9 cellular contexts compared by ENCODE assay signal in genomic region chr2:230601510-230601909, GRCh38.
DNase-seq lines count a peak whose midpoint lies in the region; ATAC-seq and TF ChIP-seq lines count a peak whose summit lies in the region.
"Had no signal": no experiment of that assay in that cellular context is flagged by ENCODE, and none has a peak within 500 bp of the region (broad histone marks: within the 10 kb centered on the region; RNA-seq: fewer than 3 reads in every experiment).

No MANE protein-coding gene starts in this region.

- H4K91ac ChIP-seq in neuronal stem cell (ENCODE audit: low read depth, low read length, poor library complexity): no peak overlapping the region

- CTCF ChIA-PET in GM10248 (lab: Yijun Ruan, JAX): interaction anchor here (0.8 to 2.3 kb wide), 6 partner anchors 9 to 180 kb away, joined by 3 to 11 read pairs (median 4); no protein-coding TSS in a partner anchor
- CTCF ChIA-PET in activated CD4-positive, alpha-beta memory T cell treated with anti-CD3 and anti-CD28 coated beads, Interleukin-2, amount 10 ng/mL, durations not matched to agents 7 days and 5 days (lab: Charles Lee): interaction anchor here (1.0 kb wide), 1 partner anchor 9 kb away, joined by 3 read pairs; no protein-coding TSS in a partner anchor

- H3K4me3 Mint-ChIP-seq in activated CD4-positive, alpha-beta memory T cell treated with anti-CD3 and anti-CD28 coated beads, Interleukin-2, amount 10 ng/mL, durations not matched to agents 7 days and 5 days: no peak overlapping the region

- no CpG with 5 or more reads among the region's 7 CpGs for WGBS in neuronal stem cell (ENCODE audit: extremely low coverage in 2 of 2, insufficient read length in 2 of 2, insufficient replicate concordance in 1 of 2), 2 donors

- peaks cover 20% of the 10 kb centered on the region for H3K9me3 Mint-ChIP-seq in activated CD4-positive, alpha-beta memory T cell treated with anti-CD3 and anti-CD28 coated beads, Interleukin-2, amount 10 ng/mL, durations not matched to agents 7 days and 5 days

- no peak overlapping the region for H3K27ac ChIP-seq in neuronal stem cell (replicated peaks; ENCODE audit: low read length)

- peaks cover 50% of the 10 kb centered on the region for H3K36me3 Mint-ChIP-seq in activated CD4-positive, alpha-beta memory T cell treated with anti-CD3 and anti-CD28 coated beads, Interleukin-2, amount 10 ng/mL, durations not matched to agents 7 days and 5 days (ENCODE audit: low read depth)

- no peak overlapping the region for H2BK12ac ChIP-seq in neuronal stem cell (ENCODE audit: low read length)

- no peak overlapping the region for H3K18ac ChIP-seq in neuronal stem cell (ENCODE audit: low read length)

- H3K14ac ChIP-seq in neuronal stem cell (ENCODE audit: low read length): no peak overlapping the region

- H3K9ac ChIP-seq in neuronal stem cell (ENCODE audit: low read depth, low read length, poor library complexity): no peak overlapping the region

- no peak overlapping the region for H4K8ac ChIP-seq in neuronal stem cell (ENCODE audit: low read depth, low read length)

- no peaks in the 10 kb centered on the region for H3K9me3 ChIP-seq in neuronal stem cell (replicated peaks in 1 of 2; ENCODE audit: control insufficient read depth in 2 of 2, insufficient read depth in 1 of 2, low read depth in 1 of 2, low read length in 2 of 2)

- no peak overlapping the region for H3K4me2 ChIP-seq in neuronal stem cell (ENCODE audit: insufficient read depth, low read length, poor library complexity, severe bottlenecking)

- H3K4me1 Mint-ChIP-seq in activated CD4-positive, alpha-beta memory T cell treated with anti-CD3 and anti-CD28 coated beads, Interleukin-2, amount 10 ng/mL, durations not matched to agents 7 days and 5 days: peaks cover 70% of the 10 kb centered on the region

- ATAC-seq in GM19372 (IDR thresholded peaks at IDR 0.05; ENCODE audit: low read depth, unreplicated experiment) (peak; percentile 50), HG03025 (IDR thresholded peaks at IDR 0.05; ENCODE audit: low FRiP score, unreplicated experiment) (peak; percentile 44)
- ATAC-seq: left cardiac atrium had no signal

- TF ChIP-seq CTCF in GM10248 (IDR thresholded peaks at IDR 0.05; ENCODE audit: control extremely low read depth, extremely low read depth, low read depth, missing control alignments): no peak

- no peak overlapping the region for H2BK15ac ChIP-seq in neuronal stem cell (ENCODE audit: low read length)

- no peaks in the 10 kb centered on the region for H3K27me3 Mint-ChIP-seq in activated CD4-positive, alpha-beta memory T cell treated with anti-CD3 and anti-CD28 coated beads, Interleukin-2, amount 10 ng/mL, durations not matched to agents 7 days and 5 days

- H3K79me1 ChIP-seq in neuronal stem cell (ENCODE audit: low read depth, low read length): no peaks in the 10 kb centered on the region

- no peaks in the 10 kb centered on the region for H3K27me3 ChIP-seq in neuronal stem cell (ENCODE audit: control insufficient read depth in 3 of 3, insufficient read depth in 3 of 3, low read depth in 1 of 3, low read length in 3 of 3)

- H2BK120ac ChIP-seq in neuronal stem cell (ENCODE audit: low read depth, low read length): no peak overlapping the region

- no peak overlapping the region for H2AK5ac ChIP-seq in neuronal stem cell (ENCODE audit: low read depth, low read length)

- H3K27ac Mint-ChIP-seq in activated CD4-positive, alpha-beta memory T cell treated with anti-CD3 and anti-CD28 coated beads, Interleukin-2, amount 10 ng/mL, durations not matched to agents 7 days and 5 days: peak overlapping the region; percentile 72

- H3K4ac ChIP-seq in neuronal stem cell (ENCODE audit: low read length): no peak overlapping the region

- H3K36me3 ChIP-seq in neuronal stem cell (replicated peaks in 1 of 2; ENCODE audit: control insufficient read depth in 2 of 2, insufficient read depth in 2 of 2, low read length in 2 of 2): no peaks in the 10 kb centered on the region

- no peak overlapping the region for H2BK5ac ChIP-seq in neuronal stem cell (ENCODE audit: low read length)

- DNase-seq in GM10248 (ENCODE audit: extremely low spot score): peak; percentile 57
- no peak for DNase-seq in activated CD4-positive, alpha-beta memory T cell treated with anti-CD3 and anti-CD28 coated beads, Interleukin-2, amount 10 ng/mL, durations not matched to agents 7 days and 5 days
- no peak for DNase-seq in NCI-H1436 treated with DMSO at 0.1 percent for 48 hours (lab: John Stamatoyannopoulos, UW)
- DNase-seq in ureter (ENCODE audit: low spot score): no peak
- DNase-seq in HuH-7.5 (ENCODE audit: low spot score): no peak
- no peak for DNase-seq in neuronal stem cell (ENCODE audit: low spot score)
- DNase-seq: left cardiac atrium had no signal

- no peak overlapping the region for H2AFZ ChIP-seq in neuronal stem cell (ENCODE audit: low read length)

- POLR2A ChIA-PET in GM10248 (lab: Yijun Ruan, JAX): interaction anchor here (0.9 to 1.0 kb wide), 3 partner anchors 12 to 153 kb away, joined by 3 read pairs; no protein-coding TSS in a partner anchor
- POLR2A ChIA-PET in activated CD4-positive, alpha-beta memory T cell treated with anti-CD3 and anti-CD28 coated beads, Interleukin-2, amount 10 ng/mL, durations not matched to agents 7 days and 5 days (lab: Charles Lee): interaction anchor here (1.0 to 2.2 kb wide), 3 partner anchors 11 to 197 kb away, joined by 3 to 6 read pairs (median 5); no protein-coding TSS in a partner anchor

- no peaks in the 10 kb centered on the region for H3K4me1 ChIP-seq in neuronal stem cell (ENCODE audit: control insufficient read depth in 2 of 2, insufficient read depth in 1 of 2, low read depth in 1 of 2, low read length in 2 of 2)

- H3K23ac ChIP-seq in neuronal stem cell (ENCODE audit: low read depth, low read length, poor library complexity): no peak overlapping the region

- no peak overlapping the region for H3K4me3 ChIP-seq in neuronal stem cell (ENCODE audit: low read length in 2 of 2)
